ENCODE assay signal across 11 cellular contexts in the genomic region with DNA sequence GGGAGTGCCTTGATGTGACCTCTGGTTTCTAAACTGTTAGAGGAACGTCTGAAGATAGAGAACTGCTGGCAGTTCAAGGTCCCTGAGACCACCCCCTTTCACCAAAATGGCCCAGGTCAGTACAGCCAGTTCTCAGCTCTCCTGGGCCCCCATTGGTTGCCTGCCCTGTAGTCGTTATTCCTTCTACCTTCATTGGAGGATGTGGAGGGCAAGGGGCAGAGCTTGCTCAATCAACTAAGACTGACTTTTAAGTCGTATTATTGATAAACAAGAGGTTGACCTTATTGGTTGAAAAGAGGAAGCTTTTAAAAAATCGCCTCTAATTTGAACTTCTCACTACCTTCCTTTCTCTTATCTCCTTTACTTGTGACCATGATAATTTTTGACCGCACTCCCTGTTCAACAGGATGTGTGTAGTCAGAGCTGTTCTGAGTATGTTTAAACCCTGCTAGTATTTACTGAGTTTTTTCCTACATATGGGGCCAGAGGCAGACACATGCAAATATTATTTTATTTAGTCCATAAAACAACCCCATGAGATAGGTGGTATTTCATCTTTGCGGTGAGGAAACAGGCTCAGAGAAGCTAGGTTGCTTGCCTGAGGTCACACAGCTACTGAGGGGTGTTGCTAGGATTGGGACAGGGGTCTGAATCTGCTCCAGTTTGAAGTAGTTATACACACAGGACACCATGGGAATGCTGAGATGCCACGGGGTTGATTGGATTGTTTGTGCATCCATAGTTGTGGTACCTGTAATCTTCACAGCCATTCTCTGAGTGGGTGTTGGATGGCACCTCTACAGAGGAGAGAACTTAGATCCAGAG. TPM values are rescaled to one million over a fixed set of nuclear protein-coding genes. Genes with fewer than 3 reads are reported as not detected.
DNase-seq lines count a peak whose midpoint lies in the region; ATAC-seq and TF ChIP-seq lines count a peak whose summit lies in the region.
"Had no signal": no experiment of that assay in that cellular context is flagged by ENCODE, and none has a peak within 500 bp of the region (broad histone marks: within the 10 kb centered on the region; RNA-seq: fewer than 3 reads in every experiment).

No MANE protein-coding gene starts in this region.

- 58 to 62% methylated on average over 7 of the region's 7 CpGs for WGBS in lung, 2 donors
- no CpG with 5 or more reads among the region's 7 CpGs for WGBS in H9 (ENCODE audit: extremely low coverage, insufficient read length, low lambda C conversion rate)

- peaks cover 3% of the 10 kb centered on the region for H3K79me1 ChIP-seq in H9 (ENCODE audit: insufficient read depth, low read depth, low read length, poor library complexity, severe bottlenecking)

- H3K27me3 Mint-ChIP-seq in CD4-positive, alpha-beta memory T cell = no peaks in the 10 kb centered on the region
- H3K27me3 Mint-ChIP-seq in H9 (ENCODE audit: low read depth) = peaks cover 5% of the 10 kb centered on the region

- H4K20me1 ChIP-seq in OCI-LY7 (ENCODE audit: insufficient read depth, low read length) = peaks cover 19% of the 10 kb centered on the region; the same call in 1 of the 2 replicates
- peaks cover 24% of the 10 kb centered on the region for H4K20me1 ChIP-seq in Karpas-422 (ENCODE audit: insufficient read depth, low read depth, low read length)
- no peaks in the 10 kb centered on the region for H4K20me1 ChIP-seq in H9 (ENCODE audit: control insufficient read depth, insufficient read depth, insufficient read length)

- no peaks in the 10 kb centered on the region for H3K27me3 ChIP-seq in CD4-positive, alpha-beta memory T cell (ENCODE audit: insufficient read depth, low read length)
- no peaks in the 10 kb centered on the region for H3K27me3 ChIP-seq in lung (ENCODE audit: control insufficient read depth, insufficient read depth)
- H3K27me3 ChIP-seq in Karpas-422 (ENCODE audit: low read length) = no peaks in the 10 kb centered on the region
- no peaks in the 10 kb centered on the region for H3K27me3 ChIP-seq in H9 (ENCODE audit: insufficient read depth, low read length)

- H3K4me2 ChIP-seq in OCI-LY7 (ENCODE audit: low read length) (peak overlapping the region; percentile 90), Karpas-422 (ENCODE audit: low read depth, low read length, poor library complexity, severe bottlenecking) (no peak overlapping the region), H9 (ENCODE audit: insufficient read depth, insufficient read length, low read length) (no peak overlapping the region)

- no peak overlapping the region for H4K5ac ChIP-seq in H9 (ENCODE audit: insufficient read length, low read depth, low read length)

- H3K4me1 Mint-ChIP-seq in CD4-positive, alpha-beta memory T cell = peaks cover 43 to 85% (median 66%) of the 10 kb centered on the region in 4 donors
- peaks cover 20 to 26% of the 10 kb centered on the region in 2 experiments for H3K4me1 Mint-ChIP-seq in H9

- H2BK120ac ChIP-seq in H9 (ENCODE audit: low read depth, low read length, poor library complexity, severe bottlenecking) = no peak overlapping the region

- no peaks in the 10 kb centered on the region for H3K36me3 Mint-ChIP-seq in CD4-positive, alpha-beta memory T cell
- peaks cover 0 to 9% (median 5%) of the 10 kb centered on the region in 3 experiments; a peak in 3 of 7 replicates for H3K36me3 Mint-ChIP-seq in H9 (ENCODE audit: insufficient read depth in 1 of 3, low read depth in 3 of 3)

- no peak overlapping the region for H4K91ac ChIP-seq in H9 (ENCODE audit: insufficient read length, low read depth, low read length)

- peak overlapping the region in 4 of 8 donors; percentile 2 to 55 (median 43) for H3K4me3 Mint-ChIP-seq in CD4-positive, alpha-beta memory T cell
- no peak overlapping the region for H3K4me3 Mint-ChIP-seq in H9

- H3K27ac Mint-ChIP-seq in CD4-positive, alpha-beta memory T cell = peak overlapping the region; percentile 68 to 95 (median 90)
- H3K27ac Mint-ChIP-seq in H9 = no peak overlapping the region

- H3K23me2 ChIP-seq in H9 (ENCODE audit: insufficient read length, low read depth, low read length, poor library complexity, severe bottlenecking) = peaks cover 4% of the 10 kb centered on the region

- TF ChIP-seq CTCF in GM20000 (IDR thresholded peaks at IDR 0.05; ENCODE audit: extremely low read depth, missing control alignments) = no peak
- TF ChIP-seq CTCF in OCI-LY7 (conservative IDR thresholded peaks at IDR 0.05; ENCODE audit: low read length) = no peak
- no peak for TF ChIP-seq CTCF in lung (IDR thresholded peaks at IDR 0.05; ENCODE audit: control extremely low read depth, extremely low read depth)
- no peak for TF ChIP-seq CTCF in H9 (conservative IDR thresholded peaks at IDR 0.05)

- no peak overlapping the region for H2BK20ac ChIP-seq in H9 (ENCODE audit: low read depth, low read length, poor library complexity, severe bottlenecking)

- DNase-seq in CD4-positive, alpha-beta memory T cell = peak in 1 of 5 donors; percentile 10
- DNase-seq in GM20000 (ENCODE audit: low spot score) = peak; percentile 60
- DNase-seq in OCI-LY7 (ENCODE audit: low spot score) = no peak
- DNase-seq in lung (ENCODE audit: low spot score) = no peak
- no peak for DNase-seq in AG08395 (ENCODE audit: low spot score)
- no peak for DNase-seq in Karpas-422
- no peak for DNase-seq in H9
- DNase-seq in hypothalamus (lab: John Stamatoyannopoulos, UW) = no peak
- DNase-seq: activated CD4-positive, CD25-positive, alpha-beta regulatory T cell treated with anti-CD3 and anti-CD28 coated beads, Interleukin-2, amount 50 U/mL, for 72 hours; foreskin fibroblast; stimulated activated CD4-positive, alpha-beta T cell treated with anti-CD3 and anti-CD28 coated beads, Interleukin-1b, Interleukin-23, amount 100 ng/mL, for 48 hours had no signal

- no peak overlapping the region for H3K9ac ChIP-seq in Karpas-422 (ENCODE audit: low read length)
- no peak overlapping the region for H3K9ac ChIP-seq in H9 (ENCODE audit: extremely low read depth, insufficient read length, low read length)

- H3K79me2 ChIP-seq in OCI-LY7 (ENCODE audit: insufficient read depth, low read depth, low read length) (peaks cover 83% of the 10 kb centered on the region), Karpas-422 (ENCODE audit: low read length) (no peaks in the 10 kb centered on the region), H9 (ENCODE audit: insufficient read depth, low read length) (no peaks in the 10 kb centered on the region)

- no peak overlapping the region for H2BK15ac ChIP-seq in H9 (ENCODE audit: low read depth, low read length)

- no peak overlapping the region for H3K4ac ChIP-seq in H9 (ENCODE audit: low read depth, low read length)

- H3K27ac ChIP-seq in CD4-positive, alpha-beta memory T cell (ENCODE audit: low read depth, low read length) = no peak overlapping the region
- H3K27ac ChIP-seq in OCI-LY7 (ENCODE audit: low read depth, low read length, poor library complexity, severe bottlenecking) (peak overlapping the region; percentile 66), lung (ENCODE audit: low read depth in 1 of 2, low read length in 1 of 2) (peak overlapping the region; percentile 32 to 52), Karpas-422 (ENCODE audit: low read length) (no peak overlapping the region), H9 (ENCODE audit: insufficient read length, low read depth, low read length) (no peak overlapping the region)

- CTCF ChIA-PET in CD4-positive, alpha-beta memory T cell (lab: Charles Lee; ENCODE audit: partially characterized antibody) = interaction anchor here (3.7 kb wide), 1 partner anchor 10 kb away, joined by 16 read pairs; no protein-coding TSS in a partner anchor
- CTCF ChIA-PET in OCI-LY7 (lab: Charles Lee; ENCODE audit: unreplicated experiment) = interaction anchor here (1.1 to 1.7 kb wide), 4 partner anchors 9 to 30 kb away, joined by 4 to 5 read pairs (median 4); no protein-coding TSS in a partner anchor

- no peak overlapping the region for H3K4me3 ChIP-seq in CD4-positive, alpha-beta memory T cell (ENCODE audit: low read length in 2 of 2)
- peak overlapping the region; percentile 91 for H3K4me3 ChIP-seq in OCI-LY7 (ENCODE audit: low read depth, low read length, poor library complexity, severe bottlenecking)
- H3K4me3 ChIP-seq in lung = no peak overlapping the region
- no peak overlapping the region for H3K4me3 ChIP-seq in Karpas-422 (ENCODE audit: low read length)

- no peak for ATAC-seq in lung (ENCODE audit: insufficient read depth, low FRiP score)

- H3K4me1 ChIP-seq in CD4-positive, alpha-beta memory T cell (ENCODE audit: insufficient read depth, low read length) = peaks cover 44% of the 10 kb centered on the region
- peaks cover 75% of the 10 kb centered on the region for H3K4me1 ChIP-seq in OCI-LY7 (ENCODE audit: insufficient read depth, low read length, poor library complexity, severe bottlenecking)
- peaks cover 22 to 33% of the 10 kb centered on the region in 2 donors for H3K4me1 ChIP-seq in lung (ENCODE audit: control insufficient read depth in 2 of 2, insufficient read depth in 2 of 2, low read length in 2 of 2)
- H3K4me1 ChIP-seq in Karpas-422 (ENCODE audit: low read length) = peaks cover 62% of the 10 kb centered on the region
- H3K4me1 ChIP-seq in H9 (ENCODE audit: insufficient read depth, low read length) = no peaks in the 10 kb centered on the region

- no peaks in the 10 kb centered on the region for H3K9me3 ChIP-seq in CD4-positive, alpha-beta memory T cell (ENCODE audit: control insufficient read depth in 1 of 2, low read length in 2 of 2)
- no peaks in the 10 kb centered on the region for H3K9me3 ChIP-seq in OCI-LY7 (ENCODE audit: low read length)
- H3K9me3 ChIP-seq in lung (ENCODE audit: control insufficient read depth in 2 of 2, insufficient read depth in 1 of 2, low read length in 1 of 2) = no peaks in the 10 kb centered on the region
- H3K9me3 ChIP-seq in Karpas-422 (ENCODE audit: low read length) = no peaks in the 10 kb centered on the region
- H3K9me3 ChIP-seq in H9 (ENCODE audit: control insufficient read depth, low read depth, low read length) = no peaks in the 10 kb centered on the region

- H3K23ac ChIP-seq in H9 (ENCODE audit: insufficient read length, low read depth, low read length) = no peak overlapping the region

- H2BK5ac ChIP-seq in H9 (ENCODE audit: insufficient read length, low read length) = no peak overlapping the region

- H3K56ac ChIP-seq in H9 (ENCODE audit: insufficient read length, low read depth, low read length) = no peak overlapping the region

- no peak overlapping the region for H2AFZ ChIP-seq in OCI-LY7 (ENCODE audit: low read length)
- H2AFZ ChIP-seq in Karpas-422 (ENCODE audit: low read length) = no peak overlapping the region
- no peak overlapping the region for H2AFZ ChIP-seq in H9 (ENCODE audit: low read length)

- H3K14ac ChIP-seq in H9 (ENCODE audit: insufficient read depth, low read length) = no peak overlapping the region

- intact Hi-C loops in CD4-positive, alpha-beta memory T cell (cut with micrococcal nuclease) = no loop called here
- intact Hi-C loops in OCI-LY7 (cut with micrococcal nuclease; ENCODE audit: unreplicated experiment) = no loop called here

- no TSS peak for BruUV-seq in OCI-LY7 (replicated peaks; lab: Mats Ljungman, UMichigan)

- H3K9me2 ChIP-seq in OCI-LY7 (ENCODE audit: insufficient read depth, low read length) (no peaks in the 10 kb centered on the region), Karpas-422 (replicated peaks; ENCODE audit: insufficient read depth, low read length) (no peaks in the 10 kb centered on the region)

- H3K18ac ChIP-seq in H9 (ENCODE audit: insufficient read length, low read depth, low read length) = no peak overlapping the region

- H3K9me3 Mint-ChIP-seq in CD4-positive, alpha-beta memory T cell = no peaks in the 10 kb centered on the region
- no peaks in the 10 kb centered on the region for H3K9me3 Mint-ChIP-seq in H9

- H3T11ph ChIP-seq in H9 (ENCODE audit: low read length) = no peak overlapping the region

- no peak overlapping the region for H4K8ac ChIP-seq in H9 (replicated peaks; ENCODE audit: insufficient read length, low read depth, low read length)

- H2AK5ac ChIP-seq in H9 (ENCODE audit: insufficient read length, low read length) = no peak overlapping the region

- H2BK12ac ChIP-seq in H9 (ENCODE audit: insufficient read length, low read depth, low read length) = no peak overlapping the region

- POLR2A ChIA-PET in CD4-positive, alpha-beta memory T cell (lab: Charles Lee; ENCODE audit: partially characterized antibody) = interaction anchor here (1.2 kb wide), 1 partner anchor 9 kb away, joined by 4 read pairs; no protein-coding TSS in a partner anchor
- POLR2A ChIA-PET in OCI-LY7 (lab: Charles Lee) = interaction anchor here (0.5 to 2.0 kb wide), 7 partner anchors 10 to 82 kb away, joined by 3 to 6 read pairs (median 3); no protein-coding TSS in a partner anchor

- no peaks in the 10 kb centered on the region for H3K36me3 ChIP-seq in CD4-positive, alpha-beta memory T cell (ENCODE audit: insufficient read depth, low read length)
- H3K36me3 ChIP-seq in OCI-LY7 (ENCODE audit: insufficient read depth, low read length) = peaks cover 55% of the 10 kb centered on the region
- peaks cover 0 to 11% of the 10 kb centered on the region in 2 donors for H3K36me3 ChIP-seq in lung (ENCODE audit: control insufficient read depth in 2 of 2, insufficient read depth in 2 of 2, low read length in 2 of 2)
- no peaks in the 10 kb centered on the region for H3K36me3 ChIP-seq in Karpas-422 (ENCODE audit: insufficient read depth, low read length)

RNA-seq across cellular contexts. Expression of gene ATP6V1E2, which starts 2.9 kb away (rescaled TPM):
- 10 to 100 TPM; 22.8 to 25.5 TPM for total RNA-seq in CD4-positive, alpha-beta memory T cell
- 1 to 10 TPM; 6.8 to 9.6 TPM for polyA plus RNA-seq in CD4-positive, alpha-beta memory T cell
- total RNA-seq in OCI-LY7 (2014; rRNA removed; shearing (Covaris generic)) = 18.9 and 21.1 TPM in 2 replicates
- 55.3 and 55.6 TPM in 2 replicates for total RNA-seq in OCI-LY7 (2022)
- total RNA-seq in lung = 1 to 10 TPM; 3.6 to 6.9 TPM
- polyA plus RNA-seq in lung = 1 to 10 TPM; 1.7 to 6.2 TPM
- 1.8 and 2.5 TPM in 2 replicates for total RNA-seq in Karpas-422 (2014; rRNA removed; shearing (Covaris generic); ENCODE audit: low replicate concordance)
- total RNA-seq in H9 (2021) = 6.3 and 6.9 TPM in 2 replicates

RNA-seq across cellular contexts. Expression of gene RHOQ, which starts 2.9 kb away (rescaled TPM):
- total RNA-seq in CD4-positive, alpha-beta memory T cell = 10 to 100 TPM; 26.5 to 30.6 TPM
- 1 to 10 TPM in 1 of 2 donors, under 1 TPM in 1; 0.46 to 2.3 TPM for polyA plus RNA-seq in CD4-positive, alpha-beta memory T cell
- 62.0 and 65.7 TPM in 2 replicates for total RNA-seq in OCI-LY7 (2014; rRNA removed; shearing (Covaris generic))
- total RNA-seq in OCI-LY7 (2022) = 171 and 198 TPM in 2 replicates
- total RNA-seq in lung = 10 to 100 TPM; 56.5 to 70.6 TPM
- 10 to 100 TPM; 44.8 to 58.7 TPM for polyA plus RNA-seq in lung
- total RNA-seq in Karpas-422 (2014; rRNA removed; shearing (Covaris generic); ENCODE audit: low replicate concordance) = 13.9 and 15.8 TPM in 2 replicates
- total RNA-seq in H9 (2021) = 39.9 and 41.5 TPM in 2 replicates

Comparison
In these comparisons a context has a peak if more than half of its experiments do, and no peak if none do; other contexts are left out.
1. H3K27ac ChIP-seq: peak in OCI-LY7 (single experiment) and lung (2 of 2); none in CD4-positive, alpha-beta memory T cell (single experiment), Karpas-422 (single experiment) and H9 (single experiment).
2. H3K27ac Mint-ChIP-seq: peak in CD4-positive, alpha-beta memory T cell (7 of 7); none in H9 (0 of 3).